Comparison of ENCODE assay signal across 2 cellular contexts in the genomic region with DNA sequence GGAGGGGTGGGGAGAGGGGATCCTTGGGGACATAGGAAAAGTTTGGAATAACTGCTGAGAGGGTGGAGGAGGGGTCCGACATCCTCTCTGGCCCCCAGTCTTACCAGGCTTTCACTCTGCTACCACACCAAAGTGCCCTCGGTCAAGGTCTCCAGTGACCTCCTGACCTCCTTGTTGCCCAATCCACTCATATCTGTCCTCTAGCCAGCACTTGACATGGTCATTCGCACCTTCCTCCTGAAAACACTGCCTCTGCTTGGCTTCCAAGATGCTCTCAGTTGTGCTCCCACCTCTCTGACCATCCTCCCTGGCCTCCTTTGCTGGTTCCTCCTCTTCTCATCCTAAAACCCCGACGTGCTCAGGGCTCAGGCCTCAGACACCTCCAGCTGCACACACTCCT.
TF ChIP-seq lines count a peak whose summit lies in the region.

No MANE protein-coding gene starts in this region.

TF ChIP-seq in IMR-90, 13 proteins besides CTCF, POLR2A, EP300 and RAD21:
- no peak for TF ChIP-seq SMC3 (IDR thresholded peaks at IDR 0.05; ENCODE audit: low read depth, low read length)
- TF ChIP-seq RCOR1 (IDR thresholded peaks at IDR 0.05; ENCODE audit: insufficient replicate concordance, low read length) = no peak
- TF ChIP-seq FOS (IDR thresholded peaks at IDR 0.05; ENCODE audit: low read depth, low read length) = no peak
- TF ChIP-seq RFX5 (IDR thresholded peaks at IDR 0.05; ENCODE audit: low read depth, low read length) = no peak
- TF ChIP-seq, protein P1, sequence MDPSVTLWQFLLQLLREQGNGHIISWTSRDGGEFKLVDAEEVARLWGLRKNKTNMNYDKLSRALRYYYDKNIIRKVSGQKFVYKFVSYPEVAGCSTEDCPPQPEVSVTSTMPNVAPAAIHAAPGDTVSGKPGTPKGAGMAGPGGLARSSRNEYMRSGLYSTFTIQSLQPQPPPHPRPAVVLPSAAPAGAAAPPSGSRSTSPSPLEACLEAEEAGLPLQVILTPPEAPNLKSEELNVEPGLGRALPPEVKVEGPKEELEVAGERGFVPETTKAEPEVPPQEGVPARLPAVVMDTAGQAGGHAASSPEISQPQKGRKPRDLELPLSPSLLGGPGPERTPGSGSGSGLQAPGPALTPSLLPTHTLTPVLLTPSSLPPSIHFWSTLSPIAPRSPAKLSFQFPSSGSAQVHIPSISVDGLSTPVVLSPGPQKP (IDR thresholded peaks at IDR 0.05; ENCODE audit: borderline replicate concordance, low read depth, low read length) = no peak
- TF ChIP-seq MAZ (IDR thresholded peaks at IDR 0.05; ENCODE audit: borderline replicate concordance, low read depth, low read length) = no peak
- TF ChIP-seq NFE2L2 (IDR thresholded peaks at IDR 0.05; ENCODE audit: low read depth, low read length) = no peak
- TF ChIP-seq MAFK (IDR thresholded peaks at IDR 0.05; ENCODE audit: low read depth, low read length) = no peak
- TF ChIP-seq, protein P2, sequence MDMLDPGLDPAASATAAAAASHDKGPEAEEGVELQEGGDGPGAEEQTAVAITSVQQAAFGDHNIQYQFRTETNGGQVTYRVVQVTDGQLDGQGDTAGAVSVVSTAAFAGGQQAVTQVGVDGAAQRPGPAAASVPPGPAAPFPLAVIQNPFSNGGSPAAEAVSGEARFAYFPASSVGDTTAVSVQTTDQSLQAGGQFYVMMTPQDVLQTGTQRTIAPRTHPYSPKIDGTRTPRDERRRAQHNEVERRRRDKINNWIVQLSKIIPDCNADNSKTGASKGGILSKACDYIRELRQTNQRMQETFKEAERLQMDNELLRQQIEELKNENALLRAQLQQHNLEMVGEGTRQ (IDR thresholded peaks at IDR 0.05; ENCODE audit: low read depth, low read length) = no peak
- TF ChIP-seq CEBPB (IDR thresholded peaks at IDR 0.05; ENCODE audit: low read depth, low read length) = no peak
- no peak for TF ChIP-seq CHD1 (IDR thresholded peaks at IDR 0.05; ENCODE audit: low read depth, low read length)
- TF ChIP-seq MXI1 (IDR thresholded peaks at IDR 0.05; ENCODE audit: borderline replicate concordance, low read depth, low read length) = no peak
- TF ChIP-seq BHLHE40 (IDR thresholded peaks at IDR 0.05; ENCODE audit: low read depth, low read length) = no peak

TF ChIP-seq in HepG2, 621 proteins besides CTCF, POLR2A, EP300 and RAD21:
- peak; percentile 80 for TF ChIP-seq NR2F6 (IDR thresholded peaks at IDR 0.05)
- peak; percentile 60 for TF ChIP-seq NR2F6 (CRISPR knock-in tag; IDR thresholded peaks at IDR 0.05)
- peak; percentile 59; the same call in 1 of the 2 replicates for TF ChIP-seq HHEX (CRISPR knock-in tag; IDR thresholded peaks at IDR 0.05)
- peak; percentile 74; the same call in 1 of the 2 replicates for TF ChIP-seq NR2F2 (IDR thresholded peaks at IDR 0.05; ENCODE audit: borderline replicate concordance, low read depth)
- TF ChIP-seq NCOA5 (CRISPR knock-in tag; IDR thresholded peaks at IDR 0.05) = no peak
- TF ChIP-seq, protein P3, sequence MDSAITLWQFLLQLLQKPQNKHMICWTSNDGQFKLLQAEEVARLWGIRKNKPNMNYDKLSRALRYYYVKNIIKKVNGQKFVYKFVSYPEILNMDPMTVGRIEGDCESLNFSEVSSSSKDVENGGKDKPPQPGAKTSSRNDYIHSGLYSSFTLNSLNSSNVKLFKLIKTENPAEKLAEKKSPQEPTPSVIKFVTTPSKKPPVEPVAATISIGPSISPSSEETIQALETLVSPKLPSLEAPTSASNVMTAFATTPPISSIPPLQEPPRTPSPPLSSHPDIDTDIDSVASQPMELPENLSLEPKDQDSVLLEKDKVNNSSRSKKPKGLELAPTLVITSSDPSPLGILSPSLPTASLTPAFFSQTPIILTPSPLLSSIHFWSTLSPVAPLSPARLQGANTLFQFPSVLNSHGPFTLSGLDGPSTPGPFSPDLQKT (CRISPR knock-in tag; IDR thresholded peaks at IDR 0.05; ENCODE audit: borderline replicate concordance) = no peak
- TF ChIP-seq ZNF782 (CRISPR knock-in tag; IDR thresholded peaks at IDR 0.05; ENCODE audit: borderline replicate concordance) = no peak
- TF ChIP-seq HNF4A (CRISPR knock-in tag; IDR thresholded peaks at IDR 0.05) = 0 out of 2 replicates have a peak, but pooled peaks have one; percentile 5
- TF ChIP-seq CEBPG (CRISPR knock-in tag; IDR thresholded peaks at IDR 0.05) = 0 out of 2 replicates have a peak, but pooled peaks have one; percentile 27
- TF ChIP-seq NR2F1 (CRISPR knock-in tag; IDR thresholded peaks at IDR 0.05) = peak in 1 of 2 experiments; percentile 64; a peak in 1 of 4 replicates
- TF ChIP-seq CEBPB (IDR thresholded peaks at IDR 0.05; ENCODE audit: borderline replicate concordance, low read depth, low read length) = peak; percentile 15; the same call in 1 of the 2 replicates
